ENCODE assay signal across 1 cellular context in the genomic region with DNA sequence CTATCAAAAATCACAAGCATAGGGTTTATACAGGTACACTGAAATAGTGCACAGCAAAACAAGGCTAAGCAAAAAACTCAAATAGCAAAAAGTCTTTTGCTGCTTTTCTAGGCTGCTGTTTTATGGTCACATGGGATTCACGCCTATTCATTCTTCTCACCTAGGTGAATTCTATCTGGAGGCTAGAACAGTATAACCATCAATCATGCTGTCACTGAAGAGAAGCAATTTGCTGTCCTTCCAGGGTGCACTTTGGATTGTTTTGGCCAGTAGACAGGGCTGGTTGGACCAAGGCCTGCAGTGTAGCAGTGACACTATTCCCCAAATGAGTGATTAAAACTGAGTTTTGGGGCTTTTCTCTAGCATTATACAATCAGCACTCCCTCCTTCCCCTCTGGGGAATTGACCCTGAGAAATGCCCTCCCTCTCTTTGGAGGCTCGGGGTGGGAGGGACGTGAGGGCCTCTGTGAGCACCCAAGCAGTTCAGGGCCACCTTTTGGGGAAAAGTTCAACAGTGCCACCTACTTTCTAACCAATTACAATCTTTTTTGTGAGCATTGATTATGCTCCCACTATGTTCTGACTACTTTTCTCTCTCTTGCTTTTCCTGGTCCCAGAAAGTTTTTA.
TF ChIP-seq lines count a peak whose summit lies in the region.

No MANE protein-coding gene starts in this region.

TF ChIP-seq in GM12878, 131 proteins besides CTCF, POLR2A, EP300 and RAD21 (continued from another document and continues in another):
- TF ChIP-seq PBX3 (IDR thresholded peaks at IDR 0.05; ENCODE audit: insufficient replicate concordance, low read depth, low read length) (peak; percentile 78), NBN (IDR thresholded peaks at IDR 0.05) (0 out of 2 replicates have a peak, but pooled peaks have one; percentile 46), EZH2 (IDR thresholded peaks at IDR 0.05; ENCODE audit: borderline replicate concordance, control insufficient read depth, low read depth, low read length) (no peak), RELB (IDR thresholded peaks at IDR 0.05; ENCODE audit: low read depth) (peak; percentile 36; the same call in 1 of the 2 replicates), EED (IDR thresholded peaks at IDR 0.05; ENCODE audit: low read depth) (no peak), ZBTB33 (IDR thresholded peaks at IDR 0.05) (no peak), SP1 (IDR thresholded peaks at IDR 0.05; ENCODE audit: low read depth, low read length) (no peak), MEF2B (IDR thresholded peaks at IDR 0.05; ENCODE audit: partially characterized antibody, poor library complexity, severe bottlenecking) (peak; percentile 87), BCL11A (IDR thresholded peaks at IDR 0.05; ENCODE audit: low read depth, low read length) (no peak), ZNF207 (IDR thresholded peaks at IDR 0.05; ENCODE audit: borderline replicate concordance) (no peak), ATF7 (IDR thresholded peaks at IDR 0.05; ENCODE audit: low read depth) (peak; percentile 53), RFX5 (IDR thresholded peaks at IDR 0.05; ENCODE audit: low read depth, low read length) (no peak), MTA2 (IDR thresholded peaks at IDR 0.05; ENCODE audit: low read depth) (0 out of 2 replicates have a peak, but pooled peaks have one; percentile 34), DPF2 (IDR thresholded peaks at IDR 0.05) (peak; percentile 67), BHLHE40 (IDR thresholded peaks at IDR 0.05; ENCODE audit: borderline replicate concordance in 1 of 2, low read depth in 2 of 2, low read length in 1 of 2) (0 out of 4 replicates have a peak, but pooled peaks of 1 of the 2 experiments have one; percentile 4), RAD51 (IDR thresholded peaks at IDR 0.05) (peak; percentile 64; the same call in 1 of the 2 replicates), SPI1 (IDR thresholded peaks at IDR 0.05; ENCODE audit: borderline replicate concordance, insufficient read depth, low read depth, low read length) (no peak), BACH1 (IDR thresholded peaks at IDR 0.05; ENCODE audit: borderline replicate concordance) (no peak), HDAC2 (IDR thresholded peaks at IDR 0.05) (no peak), YY1 (IDR thresholded peaks at IDR 0.05; ENCODE audit: low read depth, low read length) (no peak), SIX5 (IDR thresholded peaks at IDR 0.05; ENCODE audit: low read depth, low read length, severe bottlenecking) (no peak), IKZF2 (IDR thresholded peaks at IDR 0.05) (peak in 1 of 2 experiments; percentile 15; a peak in 1 of 4 replicates), MEF2A (IDR thresholded peaks at IDR 0.05; ENCODE audit: insufficient read depth, low read depth, low read length) (no peak), ZNF384 (IDR thresholded peaks at IDR 0.05; ENCODE audit: borderline replicate concordance, low read depth, low read length) (no peak), ZNF274 (IDR thresholded peaks at IDR 0.05; ENCODE audit: insufficient read depth, insufficient read length) (no peak), POU2F2 (IDR thresholded peaks at IDR 0.05; ENCODE audit: borderline replicate concordance, low read depth, low read length) (no peak), JUNB (IDR thresholded peaks at IDR 0.05) (no peak), HDAC6 (IDR thresholded peaks at IDR 0.05; ENCODE audit: unreplicated experiment) (no peak), CHD4 (IDR thresholded peaks at IDR 0.05) (no peak), JUND (IDR thresholded peaks at IDR 0.05; ENCODE audit: low read depth, low read length) (no peak), CREM (IDR thresholded peaks at IDR 0.05; ENCODE audit: low read depth) (no peak), SIN3A (IDR thresholded peaks at IDR 0.05; ENCODE audit: low read depth, low read length) (no peak), PRDM15 (CRISPR knock-in tag; IDR thresholded peaks at IDR 0.05) (no peak)
- TF ChIP-seq, protein P1, sequence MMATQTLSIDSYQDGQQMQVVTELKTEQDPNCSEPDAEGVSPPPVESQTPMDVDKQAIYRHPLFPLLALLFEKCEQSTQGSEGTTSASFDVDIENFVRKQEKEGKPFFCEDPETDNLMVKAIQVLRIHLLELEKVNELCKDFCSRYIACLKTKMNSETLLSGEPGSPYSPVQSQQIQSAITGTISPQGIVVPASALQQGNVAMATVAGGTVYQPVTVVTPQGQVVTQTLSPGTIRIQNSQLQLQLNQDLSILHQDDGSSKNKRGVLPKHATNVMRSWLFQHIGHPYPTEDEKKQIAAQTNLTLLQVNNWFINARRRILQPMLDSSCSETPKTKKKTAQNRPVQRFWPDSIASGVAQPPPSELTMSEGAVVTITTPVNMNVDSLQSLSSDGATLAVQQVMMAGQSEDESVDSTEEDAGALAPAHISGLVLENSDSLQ (IDR thresholded peaks at IDR 0.05), result peak; percentile 95
- TF ChIP-seq, protein P2, sequence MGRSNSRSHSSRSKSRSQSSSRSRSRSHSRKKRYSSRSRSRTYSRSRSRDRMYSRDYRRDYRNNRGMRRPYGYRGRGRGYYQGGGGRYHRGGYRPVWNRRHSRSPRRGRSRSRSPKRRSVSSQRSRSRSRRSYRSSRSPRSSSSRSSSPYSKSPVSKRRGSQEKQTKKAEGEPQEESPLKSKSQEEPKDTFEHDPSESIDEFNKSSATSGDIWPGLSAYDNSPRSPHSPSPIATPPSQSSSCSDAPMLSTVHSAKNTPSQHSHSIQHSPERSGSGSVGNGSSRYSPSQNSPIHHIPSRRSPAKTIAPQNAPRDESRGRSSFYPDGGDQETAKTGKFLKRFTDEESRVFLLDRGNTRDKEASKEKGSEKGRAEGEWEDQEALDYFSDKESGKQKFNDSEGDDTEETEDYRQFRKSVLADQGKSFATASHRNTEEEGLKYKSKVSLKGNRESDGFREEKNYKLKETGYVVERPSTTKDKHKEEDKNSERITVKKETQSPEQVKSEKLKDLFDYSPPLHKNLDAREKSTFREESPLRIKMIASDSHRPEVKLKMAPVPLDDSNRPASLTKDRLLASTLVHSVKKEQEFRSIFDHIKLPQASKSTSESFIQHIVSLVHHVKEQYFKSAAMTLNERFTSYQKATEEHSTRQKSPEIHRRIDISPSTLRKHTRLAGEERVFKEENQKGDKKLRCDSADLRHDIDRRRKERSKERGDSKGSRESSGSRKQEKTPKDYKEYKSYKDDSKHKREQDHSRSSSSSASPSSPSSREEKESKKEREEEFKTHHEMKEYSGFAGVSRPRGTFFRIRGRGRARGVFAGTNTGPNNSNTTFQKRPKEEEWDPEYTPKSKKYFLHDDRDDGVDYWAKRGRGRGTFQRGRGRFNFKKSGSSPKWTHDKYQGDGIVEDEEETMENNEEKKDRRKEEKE (IDR thresholded peaks at IDR 0.05), result no peak
- TF ChIP-seq, protein P3, sequence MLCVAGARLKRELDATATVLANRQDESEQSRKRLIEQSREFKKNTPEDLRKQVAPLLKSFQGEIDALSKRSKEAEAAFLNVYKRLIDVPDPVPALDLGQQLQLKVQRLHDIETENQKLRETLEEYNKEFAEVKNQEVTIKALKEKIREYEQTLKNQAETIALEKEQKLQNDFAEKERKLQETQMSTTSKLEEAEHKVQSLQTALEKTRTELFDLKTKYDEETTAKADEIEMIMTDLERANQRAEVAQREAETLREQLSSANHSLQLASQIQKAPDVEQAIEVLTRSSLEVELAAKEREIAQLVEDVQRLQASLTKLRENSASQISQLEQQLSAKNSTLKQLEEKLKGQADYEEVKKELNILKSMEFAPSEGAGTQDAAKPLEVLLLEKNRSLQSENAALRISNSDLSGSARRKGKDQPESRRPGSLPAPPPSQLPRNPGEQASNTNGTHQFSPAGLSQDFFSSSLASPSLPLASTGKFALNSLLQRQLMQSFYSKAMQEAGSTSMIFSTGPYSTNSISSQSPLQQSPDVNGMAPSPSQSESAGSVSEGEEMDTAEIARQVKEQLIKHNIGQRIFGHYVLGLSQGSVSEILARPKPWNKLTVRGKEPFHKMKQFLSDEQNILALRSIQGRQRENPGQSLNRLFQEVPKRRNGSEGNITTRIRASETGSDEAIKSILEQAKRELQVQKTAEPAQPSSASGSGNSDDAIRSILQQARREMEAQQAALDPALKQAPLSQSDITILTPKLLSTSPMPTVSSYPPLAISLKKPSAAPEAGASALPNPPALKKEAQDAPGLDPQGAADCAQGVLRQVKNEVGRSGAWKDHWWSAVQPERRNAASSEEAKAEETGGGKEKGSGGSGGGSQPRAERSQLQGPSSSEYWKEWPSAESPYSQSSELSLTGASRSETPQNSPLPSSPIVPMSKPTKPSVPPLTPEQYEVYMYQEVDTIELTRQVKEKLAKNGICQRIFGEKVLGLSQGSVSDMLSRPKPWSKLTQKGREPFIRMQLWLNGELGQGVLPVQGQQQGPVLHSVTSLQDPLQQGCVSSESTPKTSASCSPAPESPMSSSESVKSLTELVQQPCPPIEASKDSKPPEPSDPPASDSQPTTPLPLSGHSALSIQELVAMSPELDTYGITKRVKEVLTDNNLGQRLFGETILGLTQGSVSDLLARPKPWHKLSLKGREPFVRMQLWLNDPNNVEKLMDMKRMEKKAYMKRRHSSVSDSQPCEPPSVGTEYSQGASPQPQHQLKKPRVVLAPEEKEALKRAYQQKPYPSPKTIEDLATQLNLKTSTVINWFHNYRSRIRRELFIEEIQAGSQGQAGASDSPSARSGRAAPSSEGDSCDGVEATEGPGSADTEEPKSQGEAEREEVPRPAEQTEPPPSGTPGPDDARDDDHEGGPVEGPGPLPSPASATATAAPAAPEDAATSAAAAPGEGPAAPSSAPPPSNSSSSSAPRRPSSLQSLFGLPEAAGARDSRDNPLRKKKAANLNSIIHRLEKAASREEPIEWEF (IDR thresholded peaks at IDR 0.05; ENCODE audit: insufficient replicate concordance, low read depth, low read length), result no peak
- TF ChIP-seq, protein P4, sequence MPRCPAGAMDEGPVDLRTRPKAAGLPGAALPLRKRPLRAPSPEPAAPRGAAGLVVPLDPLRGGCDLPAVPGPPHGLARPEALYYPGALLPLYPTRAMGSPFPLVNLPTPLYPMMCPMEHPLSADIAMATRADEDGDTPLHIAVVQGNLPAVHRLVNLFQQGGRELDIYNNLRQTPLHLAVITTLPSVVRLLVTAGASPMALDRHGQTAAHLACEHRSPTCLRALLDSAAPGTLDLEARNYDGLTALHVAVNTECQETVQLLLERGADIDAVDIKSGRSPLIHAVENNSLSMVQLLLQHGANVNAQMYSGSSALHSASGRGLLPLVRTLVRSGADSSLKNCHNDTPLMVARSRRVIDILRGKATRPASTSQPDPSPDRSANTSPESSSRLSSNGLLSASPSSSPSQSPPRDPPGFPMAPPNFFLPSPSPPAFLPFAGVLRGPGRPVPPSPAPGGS (IDR thresholded peaks at IDR 0.05; ENCODE audit: borderline replicate concordance, insufficient read depth, low read depth, low read length, poor library complexity, severe bottlenecking), result no peak
